In genomic region chr1:40435876-40436275, GRCh38 we compare ENCODE assay signal across 26 cellular contexts.
"Had no signal": no experiment of that assay in that cellular context is flagged by ENCODE, and none has a peak within 500 bp of the region (broad histone marks: within the 10 kb centered on the region; RNA-seq: fewer than 3 reads in every experiment).

No MANE protein-coding gene starts in this region.

- H3K4me3 Mint-ChIP-seq: activated naive CD8-positive, alpha-beta T cell treated with anti-CD3 and anti-CD28 coated beads for 36 hours; activated T-cell treated with anti-CD3 and anti-CD28 coated beads, Interleukin-2, amount 50 U/mL, for 4 hours; naive thymus-derived CD4-positive, alpha-beta T cell; neural crest cell; T-helper 1 cell treated with Interleukin-12 subunit alpha and Interleukin-12 subunit beta and Interleukin-4 antibody, amounts not matched to agents 30 μg/mL and 1 μg/mL, for 36 hours had no signal

- H3K9me3 Mint-ChIP-seq: activated T-cell treated with anti-CD3 and anti-CD28 coated beads, Interleukin-2, amount 50 U/mL, for 4 hours; neural crest cell had no signal

- H3K4me1 Mint-ChIP-seq: activated naive CD8-positive, alpha-beta T cell treated with anti-CD3 and anti-CD28 coated beads for 36 hours; neural crest cell had no signal

- ATAC-seq: activated T-cell treated with anti-CD3 and anti-CD28 coated beads, Interleukin-2, amount 50 U/mL, for 4 hours; gastroesophageal sphincter; left colon; lower lobe of right lung; naive thymus-derived CD4-positive, alpha-beta T cell; sciatic nerve; upper lobe of right lung had no signal

- H3K4me1 ChIP-seq: gastroesophageal sphincter, lower lobe of right lung, upper lobe of right lung had no signal

- H3K4me3 ChIP-seq: cardiac muscle cell, gastroesophageal sphincter, lower lobe of right lung, upper lobe of right lung had no signal

- H3K27ac Mint-ChIP-seq: activated naive CD8-positive, alpha-beta T cell treated with anti-CD3 and anti-CD28 coated beads for 36 hours; T-helper 1 cell treated with Interleukin-12 subunit alpha and Interleukin-12 subunit beta and Interleukin-4 antibody, amounts not matched to agents 30 μg/mL and 1 μg/mL, for 36 hours had no signal

- H3K36me3 ChIP-seq: cardiac muscle cell, gastroesophageal sphincter, lower lobe of right lung, upper lobe of right lung had no signal

- H3K9me3 ChIP-seq: gastroesophageal sphincter, lower lobe of right lung, upper lobe of right lung had no signal

- H3K27me3 Mint-ChIP-seq: activated naive CD8-positive, alpha-beta T cell treated with anti-CD3 and anti-CD28 coated beads for 36 hours; naive thymus-derived CD4-positive, alpha-beta T cell had no signal

- H3K27me3 ChIP-seq: cardiac muscle cell, gastroesophageal sphincter, upper lobe of right lung had no signal

- H3K27ac ChIP-seq: cardiac muscle cell, gastroesophageal sphincter, lower lobe of right lung, upper lobe of right lung had no signal

- DNase-seq: activated CD4-positive, alpha-beta T cell treated with anti-CD3 and anti-CD28 coated beads for 4 hours; activated CD4-positive, alpha-beta T cell treated with anti-CD3 and anti-CD28 coated beads, Interleukin-2, amount 50 U/mL, for 48 hours; activated CD4-positive, CD25-positive, alpha-beta regulatory T cell; activated CD8-positive, alpha-beta memory T cell treated with anti-CD3 and anti-CD28 coated beads, Interleukin-2, amount 50 U/mL, for 48 hours; activated naive CD4-positive, alpha-beta T cell treated with Interleukin-2 at 50 U/mL for 16 hours; activated naive CD8-positive, alpha-beta T cell treated with anti-CD3 and anti-CD28 coated beads for 36 hours; activated T-cell treated with anti-CD3 and anti-CD28 coated beads, Interleukin-2, amount 50 U/mL, for 4 hours; dermis blood vessel endothelial cell; effector CD8-positive, alpha-beta T cell; erythroblast; head of caudate nucleus; left colon; lower lobe of right lung; naive thymus-derived CD4-positive, alpha-beta T cell; small intestine; stimulated activated CD4-positive, alpha-beta T cell treated with anti-CD3 and anti-CD28 coated beads, Interleukin-15, amount 100 ng/mL, for 24 hours; stimulated activated CD4-positive, alpha-beta T cell treated with anti-CD3 and anti-CD28 coated beads, Interleukin-2, amount 100 ng/mL, for 48 hours; stimulated activated CD8-positive, alpha-beta memory T cell treated with anti-CD3 and anti-CD28 coated beads, Interleukin-4, amount 100 ng/mL, for 48 hours; stimulated activated naive CD4-positive, alpha-beta T cell treated with Interleukin-2 at 50 U/mL for 16 hours; T1000; upper lobe of right lung had no signal
